ENCODE assay signal across 5 cellular contexts in genomic region chr1:2682879-2683805, GRCh38. TPM values are rescaled to one million over a fixed set of nuclear protein-coding genes. Genes with fewer than 3 reads are reported as not detected.
"Had no signal": no experiment of that assay in that cellular context is flagged by ENCODE, and none has a peak within 500 bp of the region (broad histone marks: within the 10 kb centered on the region; RNA-seq: fewer than 3 reads in every experiment).

No MANE protein-coding gene starts in this region.

RNA-seq across cellular contexts. Expression of gene MMEL1, which starts 50.3 kb away (rescaled TPM):
- total RNA-seq: astrocyte, foreskin keratinocyte, SJSA1, smooth muscle cell, WTC11 had no signal
